In genomic region chr1:150365945-150366344, GRCh38 we compare ENCODE assay signal across 8 cellular contexts. TPM values are rescaled to one million over a fixed set of nuclear protein-coding genes. Genes with fewer than 3 reads are reported as not detected.
DNase-seq lines count a peak whose midpoint lies in the region; TF ChIP-seq lines count a peak whose summit lies in the region.

No MANE protein-coding gene starts in this region.

- H3K79me2 ChIP-seq in parathyroid adenoma = peaks cover 12% of the 10 kb centered on the region

- H3K27ac ChIP-seq in SJCRH30 (peak overlapping the region; percentile 91), parathyroid adenoma (no peak overlapping the region)

- H3K9me3 ChIP-seq in SJCRH30 (replicated peaks) (no peaks in the 10 kb centered on the region), parathyroid adenoma (ENCODE audit: control insufficient read depth, low read length) (no peaks in the 10 kb centered on the region)

- H3K27me3 ChIP-seq in SJCRH30 (no peaks in the 10 kb centered on the region), parathyroid adenoma (ENCODE audit: control insufficient read depth, insufficient read depth, low read length) (no peaks in the 10 kb centered on the region)

- H3K4me3 ChIP-seq in SJCRH30 (peak overlapping the region; percentile 64), parathyroid adenoma (ENCODE audit: low read depth, low read length) (peak overlapping the region; percentile 100)

- TF ChIP-seq POLR2A in erythroblast (IDR thresholded peaks at IDR 0.05; ENCODE audit: low read length) = no peak

- H3K4me2 ChIP-seq in parathyroid adenoma (ENCODE audit: low read length) = peak overlapping the region; percentile 100

- peak; percentile 38 for DNase-seq in activated CD8-positive, alpha-beta memory T cell treated with anti-CD3 and anti-CD28 coated beads for 24 hours
- DNase-seq in activated CD8-positive, alpha-beta memory T cell treated with anti-CD3 and anti-CD28 coated beads, Interleukin-2, amount 50 U/mL, for 48 hours = no peak
- DNase-seq in SJCRH30 (peak in 1 of 2 experiments; percentile 28), erythroblast (lab: John Stamatoyannopoulos, UW) (peak; percentile 11 to 48), HuH-7.5 (ENCODE audit: low spot score) (no peak), midbrain (lab: John Stamatoyannopoulos, UW) (no peak), AG20443 (ENCODE audit: low spot score) (no peak)

- H3K36me3 ChIP-seq in SJCRH30 = no peaks in the 10 kb centered on the region
- H3K36me3 ChIP-seq in parathyroid adenoma (ENCODE audit: control insufficient read depth, insufficient read depth, low read length) = no peaks in the 10 kb centered on the region

- TF ChIP-seq CTCF in parathyroid adenoma (IDR thresholded peaks at IDR 0.05) = no peak

- H3K4me1 ChIP-seq in SJCRH30 = peaks cover 3% of the 10 kb centered on the region; the same call in 1 of the 2 replicates
- H3K4me1 ChIP-seq in parathyroid adenoma = no peaks in the 10 kb centered on the region

- no peak overlapping the region for H3K9ac ChIP-seq in parathyroid adenoma

- H2AFZ ChIP-seq in parathyroid adenoma = no peak overlapping the region

RNA-seq across cellular contexts. Expression of gene RPRD2, which starts 2.0 kb away (rescaled TPM):
- total RNA-seq in SJCRH30 (2014; rRNA removed; shearing (Covaris generic)) = 14.6 and 15.5 TPM in 2 replicates

RNA-seq across cellular contexts. Expression of gene PRPF3, which starts 44.6 kb away (rescaled TPM):
- total RNA-seq in SJCRH30 (2014; rRNA removed; shearing (Covaris generic)) = 75.4 and 88.7 TPM in 2 replicates

Comparison
In these comparisons a context has a peak if more than half of its experiments do, and no peak if none do; other contexts are left out.
1. DNase-seq: peak in activated CD8-positive, alpha-beta memory T cell treated with anti-CD3 and anti-CD28 coated beads for 24 hours (single experiment) and erythroblast (2 of 2); none in activated CD8-positive, alpha-beta memory T cell treated with anti-CD3 and anti-CD28 coated beads, Interleukin-2, amount 50 U/mL, for 48 hours (single experiment), HuH-7.5 (single experiment), midbrain (single experiment) and AG20443 (single experiment).